Comparison of ENCODE assay signal across 1 cellular context in the genomic region with DNA sequence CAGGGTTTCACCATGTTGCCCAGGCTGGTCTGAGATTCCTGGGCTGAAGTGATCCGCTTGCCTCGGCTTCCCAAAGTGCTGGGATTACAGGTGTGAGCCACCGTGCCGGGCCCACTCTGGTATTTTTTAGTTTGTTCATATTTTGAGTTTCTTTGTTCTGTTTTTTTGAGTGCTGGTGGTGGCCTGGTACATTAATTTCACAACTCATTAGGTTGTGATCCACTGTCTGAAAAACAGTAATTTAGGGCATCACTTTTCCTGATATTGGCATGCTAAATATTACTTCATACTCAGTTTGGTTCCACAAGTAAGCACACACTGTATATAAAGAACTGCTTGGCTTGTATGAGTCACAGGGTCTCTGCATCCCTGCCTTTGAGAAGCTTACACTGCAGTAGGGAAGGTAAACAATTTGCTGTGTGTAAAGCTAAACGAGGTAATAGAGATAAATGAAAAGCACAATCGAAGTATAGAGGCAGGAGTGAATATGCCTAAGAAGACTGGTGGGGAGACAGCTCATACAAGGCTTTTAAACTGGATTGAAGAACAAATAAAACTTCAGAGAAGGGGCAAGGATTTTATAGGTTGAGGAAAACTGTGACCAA.
TF ChIP-seq lines count a peak whose summit lies in the region.

No MANE protein-coding gene starts in this region.

TF ChIP-seq in HepG2, 621 proteins besides CTCF, POLR2A, EP300 and RAD21 (continued from another document):
- TF ChIP-seq, protein P1, sequence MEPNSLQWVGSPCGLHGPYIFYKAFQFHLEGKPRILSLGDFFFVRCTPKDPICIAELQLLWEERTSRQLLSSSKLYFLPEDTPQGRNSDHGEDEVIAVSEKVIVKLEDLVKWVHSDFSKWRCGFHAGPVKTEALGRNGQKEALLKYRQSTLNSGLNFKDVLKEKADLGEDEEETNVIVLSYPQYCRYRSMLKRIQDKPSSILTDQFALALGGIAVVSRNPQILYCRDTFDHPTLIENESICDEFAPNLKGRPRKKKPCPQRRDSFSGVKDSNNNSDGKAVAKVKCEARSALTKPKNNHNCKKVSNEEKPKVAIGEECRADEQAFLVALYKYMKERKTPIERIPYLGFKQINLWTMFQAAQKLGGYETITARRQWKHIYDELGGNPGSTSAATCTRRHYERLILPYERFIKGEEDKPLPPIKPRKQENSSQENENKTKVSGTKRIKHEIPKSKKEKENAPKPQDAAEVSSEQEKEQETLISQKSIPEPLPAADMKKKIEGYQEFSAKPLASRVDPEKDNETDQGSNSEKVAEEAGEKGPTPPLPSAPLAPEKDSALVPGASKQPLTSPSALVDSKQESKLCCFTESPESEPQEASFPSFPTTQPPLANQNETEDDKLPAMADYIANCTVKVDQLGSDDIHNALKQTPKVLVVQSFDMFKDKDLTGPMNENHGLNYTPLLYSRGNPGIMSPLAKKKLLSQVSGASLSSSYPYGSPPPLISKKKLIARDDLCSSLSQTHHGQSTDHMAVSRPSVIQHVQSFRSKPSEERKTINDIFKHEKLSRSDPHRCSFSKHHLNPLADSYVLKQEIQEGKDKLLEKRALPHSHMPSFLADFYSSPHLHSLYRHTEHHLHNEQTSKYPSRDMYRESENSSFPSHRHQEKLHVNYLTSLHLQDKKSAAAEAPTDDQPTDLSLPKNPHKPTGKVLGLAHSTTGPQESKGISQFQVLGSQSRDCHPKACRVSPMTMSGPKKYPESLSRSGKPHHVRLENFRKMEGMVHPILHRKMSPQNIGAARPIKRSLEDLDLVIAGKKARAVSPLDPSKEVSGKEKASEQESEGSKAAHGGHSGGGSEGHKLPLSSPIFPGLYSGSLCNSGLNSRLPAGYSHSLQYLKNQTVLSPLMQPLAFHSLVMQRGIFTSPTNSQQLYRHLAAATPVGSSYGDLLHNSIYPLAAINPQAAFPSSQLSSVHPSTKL (CRISPR knock-in tag; IDR thresholded peaks at IDR 0.05): 0 out of 2 replicates have a peak, but pooled peaks have one; percentile 28
- TF ChIP-seq ISL2 (CRISPR knock-in tag; IDR thresholded peaks at IDR 0.05) (no peak), ZNF441 (CRISPR knock-in tag; IDR thresholded peaks at IDR 0.05; ENCODE audit: borderline replicate concordance) (no peak), GATAD2A (CRISPR knock-in tag; IDR thresholded peaks at IDR 0.05) (peak; percentile 45; the same call in 1 of the 2 replicates)
- TF ChIP-seq, protein P2, sequence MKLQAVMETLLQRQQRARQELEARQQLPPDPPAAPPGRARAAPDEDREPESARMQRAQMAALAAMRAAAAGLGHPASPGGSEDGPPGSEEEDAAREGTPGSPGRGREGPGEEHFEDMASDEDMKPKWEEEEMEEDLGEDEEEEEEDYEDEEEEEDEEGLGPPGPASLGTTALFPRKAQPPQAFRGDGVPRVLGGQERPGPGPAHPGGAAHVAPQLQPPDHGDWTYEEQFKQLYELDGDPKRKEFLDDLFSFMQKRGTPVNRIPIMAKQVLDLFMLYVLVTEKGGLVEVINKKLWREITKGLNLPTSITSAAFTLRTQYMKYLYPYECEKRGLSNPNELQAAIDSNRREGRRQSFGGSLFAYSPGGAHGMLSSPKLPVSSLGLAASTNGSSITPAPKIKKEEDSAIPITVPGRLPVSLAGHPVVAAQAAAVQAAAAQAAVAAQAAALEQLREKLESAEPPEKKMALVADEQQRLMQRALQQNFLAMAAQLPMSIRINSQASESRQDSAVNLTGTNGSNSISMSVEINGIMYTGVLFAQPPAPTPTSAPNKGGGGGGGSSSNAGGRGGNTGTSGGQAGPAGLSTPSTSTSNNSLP (IDR thresholded peaks at IDR 0.05; ENCODE audit: low read depth, low read length): 0 out of 2 replicates have a peak, but pooled peaks have one; percentile 30
TF ChIP-seq in HepG2: peak in this region for 9.
